ENCODE assay signal across 1 cellular context in the genomic region with DNA sequence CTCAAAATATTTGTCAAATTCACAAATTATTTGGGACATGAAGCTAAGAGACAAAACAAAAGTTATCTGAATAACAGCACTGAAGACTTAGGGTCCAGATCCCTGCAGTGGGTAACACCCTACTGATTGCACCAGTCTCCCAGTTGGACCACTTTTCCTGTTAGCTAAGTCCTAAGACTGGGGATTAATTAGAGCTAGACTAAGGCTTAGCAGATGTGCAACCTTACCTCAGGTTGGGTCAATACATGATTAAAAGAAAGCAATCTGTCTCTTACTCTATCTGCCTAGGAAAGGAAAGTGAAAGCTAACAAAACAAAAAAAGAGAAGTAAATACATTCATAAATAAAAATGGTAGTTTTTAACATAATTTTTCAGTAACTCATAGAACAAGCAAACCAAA.
TF ChIP-seq lines count a peak whose summit lies in the region.

No MANE protein-coding gene starts in this region.

TF ChIP-seq in GM12878, 131 proteins besides CTCF, POLR2A, EP300 and RAD21 (continued from another document):
- TF ChIP-seq, protein P1, sequence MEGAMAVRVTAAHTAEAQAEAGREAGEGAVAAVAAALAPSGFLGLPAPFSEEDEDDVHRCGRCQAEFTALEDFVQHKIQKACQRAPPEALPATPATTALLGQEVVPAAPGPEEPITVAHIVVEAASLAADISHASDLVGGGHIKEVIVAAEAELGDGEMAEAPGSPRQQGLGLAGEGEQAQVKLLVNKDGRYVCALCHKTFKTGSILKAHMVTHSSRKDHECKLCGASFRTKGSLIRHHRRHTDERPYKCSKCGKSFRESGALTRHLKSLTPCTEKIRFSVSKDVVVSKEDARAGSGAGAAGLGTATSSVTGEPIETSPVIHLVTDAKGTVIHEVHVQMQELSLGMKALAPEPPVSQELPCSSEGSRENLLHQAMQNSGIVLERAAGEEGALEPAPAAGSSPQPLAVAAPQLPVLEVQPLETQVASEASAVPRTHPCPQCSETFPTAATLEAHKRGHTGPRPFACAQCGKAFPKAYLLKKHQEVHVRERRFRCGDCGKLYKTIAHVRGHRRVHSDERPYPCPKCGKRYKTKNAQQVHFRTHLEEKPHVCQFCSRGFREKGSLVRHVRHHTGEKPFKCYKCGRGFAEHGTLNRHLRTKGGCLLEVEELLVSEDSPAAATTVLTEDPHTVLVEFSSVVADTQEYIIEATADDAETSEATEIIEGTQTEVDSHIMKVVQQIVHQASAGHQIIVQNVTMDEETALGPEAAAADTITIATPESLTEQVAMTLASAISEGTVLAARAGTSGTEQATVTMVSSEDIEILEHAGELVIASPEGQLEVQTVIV (IDR thresholded peaks at IDR 0.05; ENCODE audit: borderline replicate concordance, partially characterized antibody), result no peak
- TF ChIP-seq HDGF (IDR thresholded peaks at IDR 0.05) (no peak), SP1 (IDR thresholded peaks at IDR 0.05; ENCODE audit: low read depth, low read length) (no peak)
